ENCODE assay signal across 38 cellular contexts in the genomic region with DNA sequence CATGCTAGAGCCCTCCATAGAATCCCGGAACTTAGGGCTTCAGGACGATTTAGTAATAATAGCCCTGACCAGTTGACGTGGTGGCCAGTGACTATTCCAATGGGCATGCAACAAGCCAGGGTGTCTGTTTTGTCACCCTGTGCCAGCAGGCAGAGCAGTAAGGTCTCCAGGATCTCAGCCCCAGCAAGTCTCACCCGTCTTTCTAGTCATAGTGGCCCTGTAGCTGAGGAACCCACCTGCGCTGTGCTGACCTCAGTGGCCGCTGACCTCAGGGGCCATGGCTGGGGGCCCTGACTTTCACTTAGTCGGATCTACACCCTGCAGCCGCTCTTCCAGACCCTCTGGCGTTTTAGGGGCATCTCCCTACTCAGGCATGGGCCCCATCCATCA. TPM values are rescaled to one million over a fixed set of nuclear protein-coding genes. Genes with fewer than 3 reads are reported as not detected.
"Had no signal": no experiment of that assay in that cellular context is flagged by ENCODE, and none has a peak within 500 bp of the region (broad histone marks: within the 10 kb centered on the region; RNA-seq: fewer than 3 reads in every experiment).

No MANE protein-coding gene starts in this region.

- H3K36me3 Mint-ChIP-seq: activated naive CD4-positive, alpha-beta T cell treated with anti-CD3 and anti-CD28 coated beads, Interleukin-2, amount 10 ng/mL, durations not matched to agents 7 days and 5 days; activated naive CD4-positive, alpha-beta T cell treated with anti-CD3 and anti-CD28 coated beads, Interleukin-2, amount 50 U/mL, for 24 hours; activated naive CD4-positive, alpha-beta T cell treated with anti-CD3 and anti-CD28 coated beads, Interleukin-2, amount 50 U/mL, for 72 hours; activated naive CD8-positive, alpha-beta T cell; activated naive CD8-positive, alpha-beta T cell treated with anti-CD3 and anti-CD28 coated beads for 36 hours; activated naive CD8-positive, alpha-beta T cell treated with anti-CD3 and anti-CD28 coated beads, Interleukin-2, amount 10 ng/mL, durations not matched to agents 7 days and 5 days; brain had no signal

- H3K27me3 Mint-ChIP-seq: activated naive CD4-positive, alpha-beta T cell treated with anti-CD3 and anti-CD28 coated beads, Interleukin-2, amount 50 U/mL, for 24 hours; activated naive CD8-positive, alpha-beta T cell had no signal

- ATAC-seq: activated naive CD4-positive, alpha-beta T cell treated with anti-CD3 and anti-CD28 coated beads, Interleukin-2, amount 50 U/mL, for 72 hours; activated naive CD8-positive, alpha-beta T cell treated with anti-CD3 and anti-CD28 coated beads, Interleukin-2, amount 50 U/mL, for 24 hours; activated T-cell treated with anti-CD3 and anti-CD28 coated beads, Interleukin-2, amount 50 U/mL, for 4 hours; activated T-cell treated with anti-CD3 and anti-CD28 coated beads, Interleukin-2, amount 50 U/mL, for 72 hours; activated T-helper 17 cell treated with anti-CD3 and anti-CD28 coated beads, Interleukin-2, amount 50 U/mL, for 72 hours; body of pancreas had no signal

- H3K36me3 ChIP-seq: adrenal gland, ascending aorta, brain microvascular endothelial cell, breast epithelium, cardiac muscle cell had no signal

- H3K4me1 Mint-ChIP-seq: activated T-helper 17 cell treated with anti-CD3 and anti-CD28 coated beads, Interleukin-2, amount 50 U/mL, for 72 hours had no signal

- H3K27ac Mint-ChIP-seq: activated naive CD4-positive, alpha-beta T cell treated with anti-CD3 and anti-CD28 coated beads for 36 hours; activated naive CD4-positive, alpha-beta T cell treated with anti-CD3 and anti-CD28 coated beads, Interleukin-2, amount 10 ng/mL, durations not matched to agents 7 days and 5 days; activated naive CD4-positive, alpha-beta T cell treated with anti-CD3 and anti-CD28 coated beads, Interleukin-2, amount 50 U/mL, for 24 hours; activated naive CD4-positive, alpha-beta T cell treated with anti-CD3 and anti-CD28 coated beads, Interleukin-2, amount 50 U/mL, for 72 hours; activated naive CD8-positive, alpha-beta T cell; activated naive CD8-positive, alpha-beta T cell treated with anti-CD3 and anti-CD28 coated beads for 36 hours; activated naive CD8-positive, alpha-beta T cell treated with anti-CD3 and anti-CD28 coated beads, Interleukin-2, amount 10 ng/mL, durations not matched to agents 7 days and 5 days; activated naive CD8-positive, alpha-beta T cell treated with anti-CD3 and anti-CD28 coated beads, Interleukin-2, amount 50 U/mL, for 24 hours; activated T-cell treated with anti-CD3 and anti-CD28 coated beads, Interleukin-2, amount 50 U/mL, for 24 hours; activated T-cell treated with anti-CD3 and anti-CD28 coated beads, Interleukin-2, amount 50 U/mL, for 72 hours; activated T-helper 1 cell treated with anti-CD3 and anti-CD28 coated beads, Interleukin-12 subunit alpha, Interleukin-12 subunit beta, Interleukin-2, Interleukin-4 antibody, amounts not matched to agents 30 ng/mL and 10 ng/mL and 1 ng/mL, durations not matched to agents 14 hours and 24 hours and 36 hours; activated T-helper 17 cell treated with anti-CD3 and anti-CD28 coated beads, Interleukin-2, amount 50 U/mL, for 72 hours; activated T-helper 2 cell treated with anti-CD3 and anti-CD28 coated beads, Interferon-gamma antibody, Interleukin-2, Interleukin-4, amounts not matched to agents 10 μg/mL and 5 μg/mL and 100 μg/mL, durations not matched to agents 14 hours and 24 hours and 36 hours; brain had no signal

- H3K4me3 ChIP-seq: adrenal gland, ascending aorta, body of pancreas, breast epithelium, cardiac muscle cell had no signal

- H3K4me1 ChIP-seq: adrenal gland, ascending aorta, body of pancreas, breast epithelium had no signal

- H3K4me3 Mint-ChIP-seq: activated naive CD4-positive, alpha-beta T cell treated with anti-CD3 and anti-CD28 coated beads for 36 hours; activated naive CD4-positive, alpha-beta T cell treated with anti-CD3 and anti-CD28 coated beads, Interleukin-2, amount 10 ng/mL, durations not matched to agents 7 days and 5 days; activated naive CD4-positive, alpha-beta T cell treated with anti-CD3 and anti-CD28 coated beads, Interleukin-2, amount 50 U/mL, for 24 hours; activated naive CD8-positive, alpha-beta T cell; activated naive CD8-positive, alpha-beta T cell treated with anti-CD3 and anti-CD28 coated beads for 36 hours; activated naive CD8-positive, alpha-beta T cell treated with anti-CD3 and anti-CD28 coated beads, Interleukin-2, amount 10 ng/mL, durations not matched to agents 7 days and 5 days; activated naive CD8-positive, alpha-beta T cell treated with anti-CD3 and anti-CD28 coated beads, Interleukin-2, amount 50 U/mL, for 24 hours; activated T-cell treated with anti-CD3 and anti-CD28 coated beads, Interleukin-2, amount 50 U/mL, for 24 hours; activated T-cell treated with anti-CD3 and anti-CD28 coated beads, Interleukin-2, amount 50 U/mL, for 4 hours; activated T-cell treated with anti-CD3 and anti-CD28 coated beads, Interleukin-2, amount 50 U/mL, for 72 hours; activated T-helper 1 cell treated with anti-CD3 and anti-CD28 coated beads, Interleukin-12 subunit alpha, Interleukin-12 subunit beta, Interleukin-2, Interleukin-4 antibody, amounts not matched to agents 30 ng/mL and 10 ng/mL and 1 ng/mL, durations not matched to agents 14 hours and 24 hours and 36 hours; activated T-helper 17 cell treated with anti-CD3 and anti-CD28 coated beads, Interleukin-2, amount 50 U/mL, for 72 hours; brain; central memory CD8-positive, alpha-beta T cell had no signal

- H3K9me3 ChIP-seq: adrenal gland, ascending aorta, body of pancreas, breast epithelium had no signal

- H3K27ac ChIP-seq: adrenal gland, ascending aorta, body of pancreas, brain microvascular endothelial cell, breast epithelium, cardiac muscle cell had no signal

- H3K9me3 Mint-ChIP-seq: activated naive CD4-positive, alpha-beta T cell treated with anti-CD3 and anti-CD28 coated beads for 36 hours; activated naive CD4-positive, alpha-beta T cell treated with anti-CD3 and anti-CD28 coated beads, Interleukin-2, amount 10 ng/mL, durations not matched to agents 7 days and 5 days; activated naive CD4-positive, alpha-beta T cell treated with anti-CD3 and anti-CD28 coated beads, Interleukin-2, amount 50 U/mL, for 24 hours; activated naive CD4-positive, alpha-beta T cell treated with anti-CD3 and anti-CD28 coated beads, Interleukin-2, amount 50 U/mL, for 72 hours; activated naive CD8-positive, alpha-beta T cell treated with anti-CD3 and anti-CD28 coated beads for 36 hours; activated naive CD8-positive, alpha-beta T cell treated with anti-CD3 and anti-CD28 coated beads, Interleukin-2, amount 10 ng/mL, durations not matched to agents 7 days and 5 days; activated naive CD8-positive, alpha-beta T cell treated with anti-CD3 and anti-CD28 coated beads, Interleukin-2, amount 50 U/mL, for 24 hours; activated T-cell treated with anti-CD3 and anti-CD28 coated beads, Interleukin-2, amount 50 U/mL, for 24 hours; activated T-cell treated with anti-CD3 and anti-CD28 coated beads, Interleukin-2, amount 50 U/mL, for 4 hours; activated T-cell treated with anti-CD3 and anti-CD28 coated beads, Interleukin-2, amount 50 U/mL, for 72 hours; activated T-helper 1 cell treated with anti-CD3 and anti-CD28 coated beads, Interleukin-12 subunit alpha, Interleukin-12 subunit beta, Interleukin-2, Interleukin-4 antibody, amounts not matched to agents 30 ng/mL and 10 ng/mL and 1 ng/mL, durations not matched to agents 14 hours and 24 hours and 36 hours; activated T-helper 17 cell treated with anti-CD3 and anti-CD28 coated beads, Interleukin-2, amount 50 U/mL, for 72 hours; activated T-helper 2 cell treated with anti-CD3 and anti-CD28 coated beads, Interferon-gamma antibody, Interleukin-2, Interleukin-4, amounts not matched to agents 10 μg/mL and 5 μg/mL and 100 μg/mL, durations not matched to agents 14 hours and 24 hours and 36 hours; brain; central memory CD8-positive, alpha-beta T cell had no signal

- H3K27me3 ChIP-seq: adrenal gland, ascending aorta, body of pancreas had no signal

- DNase-seq: activated effector memory CD4-positive, alpha-beta T cell treated with anti-CD3 and anti-CD28 coated beads, Interleukin-2, amount 50 U/mL, for 16 hours; activated effector memory CD4-positive, alpha-beta T cell treated with Interleukin-2 at 50 U/mL for 16 hours; activated gamma-delta T cell; activated gamma-delta T cell treated with Interleukin-2 at 50 U/mL for 16 hours; activated naive CD4-positive, alpha-beta T cell; activated naive CD4-positive, alpha-beta T cell treated with anti-CD3 and anti-CD28 coated beads for 36 hours; activated naive CD4-positive, alpha-beta T cell treated with anti-CD3 and anti-CD28 coated beads, Interleukin-2, amount 10 ng/mL, durations not matched to agents 7 days and 5 days; activated naive CD4-positive, alpha-beta T cell treated with anti-CD3 and anti-CD28 coated beads, Interleukin-2, amount 50 U/mL, for 16 hours; activated naive CD4-positive, alpha-beta T cell treated with Interleukin-2 at 50 U/mL for 16 hours; activated naive CD8-positive, alpha-beta T cell treated with anti-CD3 and anti-CD28 coated beads for 36 hours; activated naive CD8-positive, alpha-beta T cell treated with anti-CD3 and anti-CD28 coated beads, Interleukin-2, amount 10 ng/mL, durations not matched to agents 7 days and 5 days; activated naive CD8-positive, alpha-beta T cell treated with anti-CD3 and anti-CD28 coated beads, Interleukin-2, amount 50 U/mL, for 24 hours; activated T-cell treated with anti-CD3 and anti-CD28 coated beads for 4 hours; activated T-cell treated with anti-CD3 and anti-CD28 coated beads, Interleukin-2, amount 50 U/mL, for 1 hour; activated T-cell treated with anti-CD3 and anti-CD28 coated beads, Interleukin-2, amount 50 U/mL, for 24 hours; activated T-cell treated with anti-CD3 and anti-CD28 coated beads, Interleukin-2, amount 50 U/mL, for 4 hours; activated T-cell treated with anti-CD3 and anti-CD28 coated beads, Interleukin-2, amount 50 U/mL, for 48 hours; activated T-cell treated with anti-CD3 and anti-CD28 coated beads, Interleukin-2, amount 50 U/mL, for 72 hours; adrenal gland; amniotic stem cell; amygdala; anterior cingulate cortex; aorta; body of pancreas; brain microvascular endothelial cell; caudate nucleus; central memory CD4-positive, alpha-beta T cell had no signal

RNA-seq across cellular contexts. Expression of a gene that starts 36.8 kb away (rescaled TPM):
- total RNA-seq: activated naive CD4-positive, alpha-beta T cell treated with anti-CD3 and anti-CD28 coated beads for 36 hours; activated naive CD8-positive, alpha-beta T cell treated with anti-CD3 and anti-CD28 coated beads, Interleukin-2, amount 10 ng/mL, durations not matched to agents 7 days and 5 days; activated T-helper 1 cell treated with anti-CD3 and anti-CD28 coated beads, Interleukin-12 subunit alpha, Interleukin-12 subunit beta, Interleukin-2, Interleukin-4 antibody, amounts not matched to agents 30 ng/mL and 10 ng/mL and 1 ng/mL, durations not matched to agents 14 hours and 24 hours and 36 hours; activated T-helper 17 cell treated with anti-CD3 and anti-CD28 coated beads, Interleukin-2, amount 50 U/mL, for 72 hours; aorta; ascending aorta; body of pancreas had no signal
- polyA plus RNA-seq: aorta had no signal
